In genomic region chr2:10009811-10010781, GRCh38 we compare ENCODE assay signal across 10 cellular contexts. TPM values are rescaled to one million over a fixed set of nuclear protein-coding genes. Genes with fewer than 3 reads are reported as not detected.
DNase-seq lines count a peak whose midpoint lies in the region; ATAC-seq and TF ChIP-seq lines count a peak whose summit lies in the region.
"Had no signal": no experiment of that assay in that cellular context is flagged by ENCODE, and none has a peak within 500 bp of the region (broad histone marks: within the 10 kb centered on the region; RNA-seq: fewer than 3 reads in every experiment).

No MANE protein-coding gene starts in this region.

- H3K27me3 Mint-ChIP-seq in HFFc6 (ENCODE audit: insufficient read depth): peaks cover 9% of the 10 kb centered on the region

- H3K4me1 ChIP-seq in aorta (ENCODE audit: control insufficient read depth in 1 of 2, insufficient read depth in 2 of 2, low read length in 2 of 2): no peaks in the 10 kb centered on the region

- TF ChIP-seq CTCF in fibroblast of villous mesenchyme (IDR thresholded peaks at IDR 0.05; ENCODE audit: insufficient read depth, low read depth, low read length): no peak
- no peak for TF ChIP-seq CTCF in omental fat pad (IDR thresholded peaks at IDR 0.05)
- TF ChIP-seq CTCF in HFFc6 (IDR thresholded peaks at IDR 0.05): no peak

- ATAC-seq in omental fat pad (ENCODE audit: low FRiP score) (peak; percentile 52), aorta (ENCODE audit: low FRiP score) (peak; percentile 84), GM19397 (IDR thresholded peaks at IDR 0.05; ENCODE audit: unreplicated experiment) (no peak)

- no peaks in the 10 kb centered on the region for H3K36me3 ChIP-seq in aorta (ENCODE audit: control insufficient read depth in 1 of 2, insufficient read depth in 2 of 2, low read length in 1 of 2)

- no peaks in the 10 kb centered on the region for H3K27me3 ChIP-seq in aorta (ENCODE audit: control insufficient read depth in 1 of 2, insufficient read depth in 2 of 2, low read length in 1 of 2)

- H3K4me3 ChIP-seq in fibroblast of villous mesenchyme (ENCODE audit: low read depth, low read length) (no peak overlapping the region), aorta (ENCODE audit: low read length in 2 of 2) (no peak overlapping the region)

- peak overlapping the region in 1 of 2 donors; percentile 1 for H3K27ac ChIP-seq in aorta (ENCODE audit: low read depth in 1 of 2, low read length in 2 of 2)
- H3K27ac ChIP-seq: epithelial cell of prostate had no signal

- peak; percentile 58 for DNase-seq in activated effector memory CD4-positive, alpha-beta T cell treated with anti-CD3 and anti-CD28 coated beads, Interleukin-2, amount 50 U/mL, for 16 hours
- DNase-seq in activated effector memory CD4-positive, alpha-beta T cell treated with Interleukin-2 at 50 U/mL for 16 hours: no peak
- DNase-seq in fibroblast of villous mesenchyme (ENCODE audit: low read depth) (peak; percentile 82), omental fat pad (ENCODE audit: low spot score) (no peak), aorta (peak; percentile 88 to 95), HFFc6 (no peak)
- no peak for DNase-seq in activated CD8-positive, alpha-beta memory T cell treated with anti-CD3 and anti-CD28 coated beads, Interleukin-2, amount 50 U/mL, for 48 hours
- DNase-seq: activated naive CD4-positive, alpha-beta T cell treated with anti-CD3 and anti-CD28 coated beads for 36 hours had no signal

- H3K27ac Mint-ChIP-seq in HFFc6: no peak overlapping the region
- H3K27ac Mint-ChIP-seq: activated naive CD4-positive, alpha-beta T cell treated with anti-CD3 and anti-CD28 coated beads for 36 hours had no signal

- H3K9me3 ChIP-seq in aorta (ENCODE audit: control insufficient read depth, low read length): no peaks in the 10 kb centered on the region

- intact Hi-C loops in aorta (cut with DNase I): no loop called here

- H3K9me3 Mint-ChIP-seq in HFFc6: no peaks in the 10 kb centered on the region
- H3K9me3 Mint-ChIP-seq: activated naive CD4-positive, alpha-beta T cell treated with anti-CD3 and anti-CD28 coated beads for 36 hours had no signal

- H3K4me1 Mint-ChIP-seq in HFFc6 (ENCODE audit: low read depth): peaks cover 24% of the 10 kb centered on the region

- WGBS in aorta, 2 donors: 47 to 48% methylated on average over 36 of the region's 36 CpGs

- no peaks in the 10 kb centered on the region for H3K36me3 Mint-ChIP-seq in HFFc6 (ENCODE audit: low read depth)

- no peak overlapping the region for H3K4me3 Mint-ChIP-seq in HFFc6
- H3K4me3 Mint-ChIP-seq: activated naive CD4-positive, alpha-beta T cell treated with anti-CD3 and anti-CD28 coated beads for 36 hours had no signal

RNA-seq across cellular contexts. Expression of gene KLF11, which starts 33.3 kb away (rescaled TPM):
- 6.9 and 9.7 TPM in 2 replicates for total RNA-seq in fibroblast of villous mesenchyme
- total RNA-seq in omental fat pad: 10 to 100 TPM; 35.8 to 63.6 (median 37.3) TPM
- 10 to 100 TPM; 30.7 to 33.6 TPM for total RNA-seq in aorta
- 10 to 100 TPM in 1 of 2 donors, 1 to 10 TPM in 1; 7.8 to 10.2 TPM for polyA plus RNA-seq in aorta
- total RNA-seq in HFFc6 (2021; fragmentation: NEBNext Ultra II Directional; extraction: Animal tissue kit (Norgen Biotek cat#: 25700)): 1 to 10 TPM; 2.8 to 3.9 (median 3.6) TPM

RNA-seq across cellular contexts. Expression of gene GRHL1, which starts 58.6 kb away (rescaled TPM):
- 0.64 and 1.7 TPM in 2 replicates for total RNA-seq in fibroblast of villous mesenchyme
- 10 to 100 TPM in 1 of 4 donors, 1 to 10 TPM in 2, under 1 TPM in 1; 0.95 to 15.1 (median 5.1) TPM for total RNA-seq in omental fat pad
- total RNA-seq in aorta: 1 to 10 TPM; 1.6 to 2.5 TPM
- polyA plus RNA-seq in aorta: under 1 TPM; 0.15 to 0.25 TPM
- total RNA-seq in HFFc6 (2021; fragmentation: NEBNext Ultra II Directional; extraction: Animal tissue kit (Norgen Biotek cat#: 25700)): under 1 TPM; 0.46 to 0.76 (median 0.59) TPM

Comparison
In these comparisons a context has a peak if more than half of its experiments do, and no peak if none do; other contexts are left out.
1. DNase-seq: peak in activated effector memory CD4-positive, alpha-beta T cell treated with anti-CD3 and anti-CD28 coated beads, Interleukin-2, amount 50 U/mL, for 16 hours (single experiment), fibroblast of villous mesenchyme (single experiment) and aorta (2 of 2); none in activated effector memory CD4-positive, alpha-beta T cell treated with Interleukin-2 at 50 U/mL for 16 hours (single experiment), omental fat pad (single experiment), activated CD8-positive, alpha-beta memory T cell treated with anti-CD3 and anti-CD28 coated beads, Interleukin-2, amount 50 U/mL, for 48 hours (single experiment) and HFFc6 (single experiment).